Comparison of ENCODE assay signal across 18 cellular contexts in genomic region chr4:108213723-108214122, GRCh38. TPM values are rescaled to one million over a fixed set of nuclear protein-coding genes. Genes with fewer than 3 reads are reported as not detected.
"Had no signal": no experiment of that assay in that cellular context is flagged by ENCODE, and none has a peak within 500 bp of the region (broad histone marks: within the 10 kb centered on the region; RNA-seq: fewer than 3 reads in every experiment).

No MANE protein-coding gene starts in this region.

- DNase-seq: activated CD4-positive, alpha-beta memory T cell treated with anti-CD3 and anti-CD28 coated beads for 36 hours; activated CD4-positive, alpha-beta T cell treated with anti-CD3 and anti-CD28 coated beads for 48 hours; activated CD8-positive, alpha-beta memory T cell treated with anti-CD3 and anti-CD28 coated beads, Interleukin-2, amount 10 ng/mL, durations not matched to agents 7 days and 5 days; activated gamma-delta T cell treated with Interleukin-2 at 50 U/mL for 16 hours; effector memory CD4-positive, alpha-beta T cell; hippocampal formation; left ventricle myocardium superior; mammary epithelial cell; small intestine; stimulated activated CD8-positive, alpha-beta memory T cell treated with anti-CD3 and anti-CD28 coated beads, Interleukin-4, amount 100 ng/mL, for 48 hours; stimulated activated naive CD4-positive, alpha-beta T cell; upper lobe of left lung had no signal

- ATAC-seq: activated CD8-positive, alpha-beta memory T cell treated with anti-CD3 and anti-CD28 coated beads, Interleukin-2, amount 10 ng/mL, durations not matched to agents 7 days and 5 days; left ventricle myocardium superior; sciatic nerve had no signal

- H3K4me1 ChIP-seq: breast epithelium, upper lobe of left lung had no signal

- H3K4me3 ChIP-seq: breast epithelium, thoracic aorta, upper lobe of left lung had no signal

- H3K36me3 Mint-ChIP-seq: activated CD8-positive, alpha-beta memory T cell treated with anti-CD3 and anti-CD28 coated beads, Interleukin-2, amount 10 ng/mL, durations not matched to agents 7 days and 5 days had no signal

- H3K9me3 Mint-ChIP-seq: activated naive CD4-positive, alpha-beta T cell treated with anti-CD3 and anti-CD28 coated beads, Interleukin-2, amount 50 U/mL, for 24 hours; central memory CD8-positive, alpha-beta T cell had no signal

- H3K27ac ChIP-seq: breast epithelium, thoracic aorta, upper lobe of left lung had no signal

- H3K36me3 ChIP-seq: breast epithelium, thoracic aorta, upper lobe of left lung had no signal

- H3K4me1 Mint-ChIP-seq: activated CD8-positive, alpha-beta memory T cell treated with anti-CD3 and anti-CD28 coated beads, Interleukin-2, amount 10 ng/mL, durations not matched to agents 7 days and 5 days; central memory CD8-positive, alpha-beta T cell had no signal

- H3K27me3 Mint-ChIP-seq: activated CD4-positive, alpha-beta memory T cell treated with anti-CD3 and anti-CD28 coated beads for 36 hours; activated naive CD4-positive, alpha-beta T cell treated with anti-CD3 and anti-CD28 coated beads, Interleukin-2, amount 50 U/mL, for 24 hours; central memory CD8-positive, alpha-beta T cell had no signal

- H3K4me3 Mint-ChIP-seq: activated CD4-positive, alpha-beta memory T cell treated with anti-CD3 and anti-CD28 coated beads for 36 hours; activated CD8-positive, alpha-beta memory T cell treated with anti-CD3 and anti-CD28 coated beads, Interleukin-2, amount 10 ng/mL, durations not matched to agents 7 days and 5 days; activated naive CD4-positive, alpha-beta T cell treated with anti-CD3 and anti-CD28 coated beads, Interleukin-2, amount 50 U/mL, for 24 hours; central memory CD8-positive, alpha-beta T cell had no signal

- H3K27ac Mint-ChIP-seq: activated CD4-positive, alpha-beta memory T cell treated with anti-CD3 and anti-CD28 coated beads for 36 hours; activated CD8-positive, alpha-beta memory T cell treated with anti-CD3 and anti-CD28 coated beads, Interleukin-2, amount 10 ng/mL, durations not matched to agents 7 days and 5 days had no signal

- H3K27me3 ChIP-seq: breast epithelium, upper lobe of left lung had no signal

- H3K9me3 ChIP-seq: breast epithelium, thoracic aorta, upper lobe of left lung had no signal

RNA-seq across cellular contexts. Expression of gene LEF1, which starts 45.0 kb away (rescaled TPM):
- total RNA-seq: dermis microvascular lymphatic vessel endothelial cell had no signal
